ENCODE assay signal across 10 cellular contexts in the genomic region with DNA sequence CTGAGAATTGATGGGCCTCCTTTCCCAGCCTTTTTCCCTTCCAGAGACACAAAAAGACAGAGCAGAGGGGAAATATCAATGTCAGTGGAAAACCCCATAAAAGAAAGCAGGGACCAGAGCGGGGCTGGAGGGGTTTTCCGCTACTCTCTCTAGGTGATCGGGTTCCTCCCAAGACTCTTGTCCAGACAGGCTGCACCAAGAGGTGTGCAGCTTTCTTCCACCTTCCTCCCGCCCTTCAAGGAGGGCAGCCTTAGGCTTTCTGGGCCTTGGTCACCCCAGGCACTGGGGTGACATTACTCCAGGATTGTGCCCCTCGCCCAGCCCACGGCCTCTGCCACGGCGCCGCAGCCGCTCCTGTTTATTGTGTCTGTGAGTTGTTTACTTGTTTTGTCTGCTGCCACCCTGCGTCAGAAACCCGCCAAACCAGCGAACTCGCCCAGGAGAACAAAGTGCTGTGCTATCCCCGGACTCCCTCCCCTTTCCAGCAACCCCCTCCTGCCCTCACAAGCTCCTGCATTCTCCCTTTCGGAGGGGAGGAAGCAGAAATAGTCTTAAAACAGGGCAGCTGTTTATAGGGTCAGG. TPM values are rescaled to one million over a fixed set of nuclear protein-coding genes. Genes with fewer than 3 reads are reported as not detected.
DNase-seq lines count a peak whose midpoint lies in the region; ATAC-seq and TF ChIP-seq lines count a peak whose summit lies in the region.
"Had no signal": no experiment of that assay in that cellular context is flagged by ENCODE, and none has a peak within 500 bp of the region (broad histone marks: within the 10 kb centered on the region; RNA-seq: fewer than 3 reads in every experiment).

No MANE protein-coding gene starts in this region.

- DNase-seq in NCI-H82 treated with DMSO at 0.1 percent for 48 hours (lab: John Stamatoyannopoulos, UW; ENCODE audit: unreplicated experiment) (peak; percentile 60), epithelial cell of esophagus (ENCODE audit: low read depth) (peak; percentile 38), transverse colon (no peak), middle frontal gyrus (ENCODE audit: extremely low spot score, low spot score) (no peak), COLO829 (ENCODE audit: low spot score) (no peak)
- no peak for DNase-seq in activated naive CD8-positive, alpha-beta T cell treated with anti-CD3 and anti-CD28 coated beads for 36 hours
- DNase-seq: activated naive CD4-positive, alpha-beta T cell treated with anti-CD3 and anti-CD28 coated beads, Interleukin-2, amount 10 ng/mL, durations not matched to agents 7 days and 5 days had no signal

- in situ Hi-C loops in transverse colon (cut with MboI; ENCODE audit: low pct_ligation_motif_present in 1 of 4, low pct_unique_long_range_greater_than_20kb in 1 of 4, low sequenced_read_pairs in 3 of 4), result loop anchor here in 1 of 4 donors (10.0 kb wide), 1 partner anchor 173 kb away; no protein-coding TSS in a partner anchor

- TF ChIP-seq EP300 in transverse colon (IDR thresholded peaks at IDR 0.05; ENCODE audit: low read depth), result no peak

- no peak overlapping the region for H3K4me3 Mint-ChIP-seq in activated naive CD8-positive, alpha-beta T cell treated with anti-CD3 and anti-CD28 coated beads for 36 hours
- H3K4me3 Mint-ChIP-seq: activated naive CD4-positive, alpha-beta T cell treated with anti-CD3 and anti-CD28 coated beads, Interleukin-2, amount 10 ng/mL, durations not matched to agents 7 days and 5 days had no signal

- H3K36me3 Mint-ChIP-seq in activated naive CD8-positive, alpha-beta T cell treated with anti-CD3 and anti-CD28 coated beads for 36 hours, result peaks cover 2% of the 10 kb centered on the region
- H3K36me3 Mint-ChIP-seq: activated naive CD4-positive, alpha-beta T cell treated with anti-CD3 and anti-CD28 coated beads, Interleukin-2, amount 10 ng/mL, durations not matched to agents 7 days and 5 days had no signal

- H3K9me3 ChIP-seq in skeletal muscle satellite cell (replicated peaks; ENCODE audit: low read length) (no peaks in the 10 kb centered on the region), transverse colon (no peaks in the 10 kb centered on the region)
- H3K9me3 ChIP-seq: left lung had no signal

- H3K9ac ChIP-seq in skeletal muscle satellite cell (ENCODE audit: low read depth, low read length), result peak overlapping the region; percentile 96

- H3K4me1 ChIP-seq in skeletal muscle satellite cell (ENCODE audit: control insufficient read depth, insufficient read depth, low read length) (peaks cover 68% of the 10 kb centered on the region), transverse colon (peaks cover 10 to 33% (median 16%) of the 10 kb centered on the region in 4 donors)

- peak overlapping the region; percentile 94 for H3K4me2 ChIP-seq in skeletal muscle satellite cell (ENCODE audit: low read length)

- H3K27me3 ChIP-seq in skeletal muscle satellite cell (ENCODE audit: control insufficient read depth, insufficient read depth, low read length) (no peaks in the 10 kb centered on the region), transverse colon (peaks cover 100% of the 10 kb centered on the region)

- 15 to 19% methylated on average over 6 to 16 of the region's 16 CpGs for WGBS in transverse colon (ENCODE audit: low coverage in 1 of 2), 2 donors

- H3K36me3 ChIP-seq in skeletal muscle satellite cell (ENCODE audit: insufficient read depth, low read length), result no peaks in the 10 kb centered on the region
- no peaks in the 10 kb centered on the region for H3K36me3 ChIP-seq in transverse colon
- H3K36me3 ChIP-seq: left lung had no signal

- no peak overlapping the region for H3K4me3 ChIP-seq in epithelial cell of esophagus (ENCODE audit: low read length)
- peak overlapping the region; percentile 86 for H3K4me3 ChIP-seq in skeletal muscle satellite cell (ENCODE audit: low read length)
- no peak overlapping the region for H3K4me3 ChIP-seq in transverse colon
- H3K4me3 ChIP-seq: left lung had no signal

- ATAC-seq in GM18868 (IDR thresholded peaks at IDR 0.05; ENCODE audit: unreplicated experiment), result peak; percentile 25
- ATAC-seq: left lung had no signal

- H3K27me3 Mint-ChIP-seq in activated naive CD8-positive, alpha-beta T cell treated with anti-CD3 and anti-CD28 coated beads for 36 hours, result peaks cover 88% of the 10 kb centered on the region

- no peaks in the 10 kb centered on the region for H3K9me3 Mint-ChIP-seq in activated naive CD8-positive, alpha-beta T cell treated with anti-CD3 and anti-CD28 coated beads for 36 hours
- H3K9me3 Mint-ChIP-seq: activated naive CD4-positive, alpha-beta T cell treated with anti-CD3 and anti-CD28 coated beads, Interleukin-2, amount 10 ng/mL, durations not matched to agents 7 days and 5 days had no signal

- intact Hi-C loops in transverse colon (cut with DNase I; ENCODE audit: low total_unique reads), result no loop called here

- no peak overlapping the region for H3K27ac ChIP-seq in transverse colon
- H3K27ac ChIP-seq: left lung had no signal

- H3K27ac Mint-ChIP-seq in activated naive CD8-positive, alpha-beta T cell treated with anti-CD3 and anti-CD28 coated beads for 36 hours, result no peak overlapping the region
- H3K27ac Mint-ChIP-seq: activated naive CD4-positive, alpha-beta T cell treated with anti-CD3 and anti-CD28 coated beads, Interleukin-2, amount 10 ng/mL, durations not matched to agents 7 days and 5 days had no signal

- no peak for TF ChIP-seq POLR2A in transverse colon (IDR thresholded peaks at IDR 0.05)

- TF ChIP-seq CTCF in epithelial cell of esophagus (IDR thresholded peaks at IDR 0.05; ENCODE audit: insufficient read depth, low read depth, low read length, missing control alignments), result peak; percentile 43
- no peak for TF ChIP-seq CTCF in transverse colon (IDR thresholded peaks at IDR 0.05)

- H3K4me1 Mint-ChIP-seq in activated naive CD8-positive, alpha-beta T cell treated with anti-CD3 and anti-CD28 coated beads for 36 hours, result peaks cover 21% of the 10 kb centered on the region

RNA-seq across cellular contexts. Expression of a gene that starts 6.7 kb away (rescaled TPM):
- total RNA-seq in skeletal muscle satellite cell (2012; rRNA removed), result 2.5 and 4.6 TPM in 2 replicates
- under 1 TPM in 1 of 4 donors, not detected in 3; 0.48 TPM for total RNA-seq in transverse colon
- not detected for total RNA-seq in activated naive CD8-positive, alpha-beta T cell treated with anti-CD3 and anti-CD28 coated beads for 36 hours

RNA-seq across cellular contexts. Expression of a gene that starts 11.3 kb away (rescaled TPM):
- 1.1 and 1.3 TPM in 2 replicates for total RNA-seq in skeletal muscle satellite cell (2012; rRNA removed)
- under 1 TPM in 2 of 4 donors, not detected in 2; 0.27 to 0.60 TPM for total RNA-seq in transverse colon
- total RNA-seq in activated naive CD8-positive, alpha-beta T cell treated with anti-CD3 and anti-CD28 coated beads for 36 hours, result not detected

RNA-seq across cellular contexts. Expression of a gene that starts 12.7 kb away (rescaled TPM):
- total RNA-seq in skeletal muscle satellite cell (2012; rRNA removed), result 3.1 and 4.8 TPM in 2 replicates
- total RNA-seq in transverse colon, result not detected
- total RNA-seq in activated naive CD8-positive, alpha-beta T cell treated with anti-CD3 and anti-CD28 coated beads for 36 hours, result not detected

RNA-seq across cellular contexts. Expression of a gene that starts 21.6 kb away (rescaled TPM):
- total RNA-seq in skeletal muscle satellite cell (2012; rRNA removed), result 4.1 and 7.6 TPM in 2 replicates
- total RNA-seq in transverse colon, result not detected
- total RNA-seq in activated naive CD8-positive, alpha-beta T cell treated with anti-CD3 and anti-CD28 coated beads for 36 hours, result not detected

RNA-seq across cellular contexts. Expression of a gene that starts 32.1 kb away (rescaled TPM):
- total RNA-seq in skeletal muscle satellite cell (2012; rRNA removed), result 1.0 and 1.3 TPM in 2 replicates
- under 1 TPM in 2 of 4 donors, not detected in 2; 0.64 to 0.68 TPM for total RNA-seq in transverse colon
- 1 to 10 TPM in 1 of 2 experiments, under 1 TPM in 1; 0.56 to 1.0 TPM for total RNA-seq in activated naive CD8-positive, alpha-beta T cell treated with anti-CD3 and anti-CD28 coated beads for 36 hours

Comparison
In these comparisons a context has a peak if more than half of its experiments do, and no peak if none do; other contexts are left out.
1. DNase-seq: peak in NCI-H82 treated with DMSO at 0.1 percent for 48 hours (single experiment) and epithelial cell of esophagus (single experiment); none in transverse colon (single experiment), middle frontal gyrus (single experiment), COLO829 (single experiment) and activated naive CD8-positive, alpha-beta T cell treated with anti-CD3 and anti-CD28 coated beads for 36 hours (single experiment).